In genomic region chr2:172968061-172968469, GRCh38 we compare ENCODE assay signal across 11 cellular contexts.
A peak's percentile ranks its signal among the peaks of the same experiment; 100 is the strongest.
DNase-seq lines count a peak whose midpoint lies in the region; ATAC-seq, FAIRE-seq and TF ChIP-seq lines count a peak whose summit lies in the region.
"Had no signal": no experiment of that assay in that cellular context is flagged by ENCODE, and none has a peak within 500 bp of the region (broad histone marks: within the 10 kb centered on the region; RNA-seq: fewer than 3 reads in every experiment).

No MANE protein-coding gene starts in this region.

- FAIRE-seq in RCC 7860 (lab: Jason Lieb, UNC) = no peak

- no peaks in the 10 kb centered on the region for H3K36me3 ChIP-seq in ovary

- H3K9me3 Mint-ChIP-seq in mesothelial cell of epicardium = no peaks in the 10 kb centered on the region
- H3K9me3 Mint-ChIP-seq: CD4-positive, CD25-positive, alpha-beta regulatory T cell; central memory CD8-positive, alpha-beta T cell had no signal

- H3K27ac Mint-ChIP-seq in T-helper 17 cell = peak overlapping the region; percentile 53
- H3K27ac Mint-ChIP-seq in mesothelial cell of epicardium = no peak overlapping the region
- H3K27ac Mint-ChIP-seq: CD4-positive, CD25-positive, alpha-beta regulatory T cell had no signal

- WGBS in ovary, 3 donors = 4 to 16% (median 5%) methylated on average over 7 of the region's 7 CpGs

- peaks cover 19% of the 10 kb centered on the region for H3K4me1 ChIP-seq in ovary (ENCODE audit: insufficient read depth)

- no peaks in the 10 kb centered on the region for H3K36me3 Mint-ChIP-seq in T-helper 17 cell (ENCODE audit: low read depth)
- peaks cover 22% of the 10 kb centered on the region for H3K36me3 Mint-ChIP-seq in mesothelial cell of epicardium
- H3K36me3 Mint-ChIP-seq: CD4-positive, CD25-positive, alpha-beta regulatory T cell had no signal

- TF ChIP-seq POLR2A in ovary (IDR thresholded peaks at IDR 0.05) = no peak

- TF ChIP-seq CTCF in ovary (IDR thresholded peaks at IDR 0.05) = no peak
- no peak for TF ChIP-seq CTCF in mesothelial cell of epicardium (IDR thresholded peaks at IDR 0.05; ENCODE audit: unreplicated experiment)

- H3K27me3 Mint-ChIP-seq in T-helper 17 cell = peaks cover 56% of the 10 kb centered on the region
- no peaks in the 10 kb centered on the region for H3K27me3 Mint-ChIP-seq in mesothelial cell of epicardium (ENCODE audit: low read depth)

- DNase-seq in CD1c-positive myeloid dendritic cell (ENCODE audit: extremely low spot score) (peak; percentile 11), T-helper 17 cell (no peak), glomerular endothelial cell (ENCODE audit: extremely low read depth, low read depth, low spot score) (peak; percentile 60), ovary (peak; percentile 77 to 85 (median 81)), RCC 7860 (ENCODE audit: low spot score) (no peak), mesothelial cell of epicardium (ENCODE audit: low spot score in 2 of 2, unreplicated experiment in 2 of 2) (no peak)
- no peak for DNase-seq in activated naive CD4-positive, alpha-beta T cell treated with Interleukin-2 at 50 U/mL for 16 hours
- DNase-seq: CD4-positive, CD25-positive, alpha-beta regulatory T cell; NCI-H1694 had no signal

- intact Hi-C loops in ovary (cut with DNase I) = no loop called here

- peaks cover 13% of the 10 kb centered on the region for H3K4me1 Mint-ChIP-seq in T-helper 17 cell
- peaks cover 17% of the 10 kb centered on the region for H3K4me1 Mint-ChIP-seq in mesothelial cell of epicardium
- H3K4me1 Mint-ChIP-seq: central memory CD8-positive, alpha-beta T cell had no signal

- no peak for TF ChIP-seq EP300 in ovary (IDR thresholded peaks at IDR 0.05)

- H3K4me3 Mint-ChIP-seq in T-helper 17 cell (no peak overlapping the region), mesothelial cell of epicardium (no peak overlapping the region)
- H3K4me3 Mint-ChIP-seq: CD4-positive, CD25-positive, alpha-beta regulatory T cell; central memory CD8-positive, alpha-beta T cell had no signal

- ATAC-seq in T-helper 17 cell (no peak), GM21737 (IDR thresholded peaks at IDR 0.05; ENCODE audit: unreplicated experiment) (no peak)

- no peaks in the 10 kb centered on the region for H3K27me3 ChIP-seq in ovary

- H3K4me3 ChIP-seq in ovary = no peak overlapping the region

- H3K9me3 ChIP-seq in T-helper 17 cell (ENCODE audit: control insufficient read depth, low read length, poor library complexity, severe bottlenecking) = no peaks in the 10 kb centered on the region
- H3K9me3 ChIP-seq in ovary = no peaks in the 10 kb centered on the region

- no peak overlapping the region for H3K27ac ChIP-seq in ovary

Comparison
In these comparisons a context has a peak if more than half of its experiments do, and no peak if none do; other contexts are left out.
1. DNase-seq: peak in CD1c-positive myeloid dendritic cell (single experiment), glomerular endothelial cell (single experiment) and ovary (5 of 5); none in T-helper 17 cell (0 of 3), RCC 7860 (single experiment), activated naive CD4-positive, alpha-beta T cell treated with Interleukin-2 at 50 U/mL for 16 hours (single experiment) and mesothelial cell of epicardium (0 of 2).